7 cellular contexts compared by ENCODE assay signal in genomic region chr3:122754867-122755835, GRCh38. TPM values are rescaled to one million over a fixed set of nuclear protein-coding genes. Genes with fewer than 3 reads are reported as not detected.
A peak's percentile ranks its signal among the peaks of the same experiment; 100 is the strongest.
DNase-seq lines count a peak whose midpoint lies in the region; ATAC-seq, FAIRE-seq and TF ChIP-seq lines count a peak whose summit lies in the region.

No MANE protein-coding gene starts in this region.

- peak; percentile 54 for DNase-seq in GM13976 (ENCODE audit: low spot score)
- DNase-seq in adipocyte (ENCODE audit: low read depth), result peak; percentile 17
- DNase-seq in kidney, result no peak
- no peak for DNase-seq in NCI-H1694 (lab: John Stamatoyannopoulos, UW)
- no peak for DNase-seq in NCI-H2196 (lab: John Stamatoyannopoulos, UW; ENCODE audit: unreplicated experiment)

- intact Hi-C loops in kidney (cut with DNase I), result no loop called here

- ATAC-seq in HG03108 (IDR thresholded peaks at IDR 0.05; ENCODE audit: unreplicated experiment) (peak; percentile 63), GM18858 (IDR thresholded peaks at IDR 0.05; ENCODE audit: unreplicated experiment) (no peak)

- H3K9me3 ChIP-seq in adipocyte (ENCODE audit: control insufficient read depth, low read length), result no peaks in the 10 kb centered on the region
- H3K9me3 ChIP-seq in kidney (ENCODE audit: control insufficient read depth in 1 of 2, low read length in 2 of 2), result no peaks in the 10 kb centered on the region

- H3K4me3 ChIP-seq in adipocyte (ENCODE audit: low read length) (no peak overlapping the region), kidney (ENCODE audit: low read length in 2 of 2) (no peak overlapping the region)

- TF ChIP-seq CTCF in GM13976 (IDR thresholded peaks at IDR 0.05; ENCODE audit: borderline replicate concordance, control extremely low read depth, extremely low read depth, insufficient read depth, missing control alignments) (peak; percentile 59), kidney (IDR thresholded peaks at IDR 0.05; ENCODE audit: borderline replicate concordance, extremely low read depth, insufficient read depth) (peak; percentile 63)

- no peak overlapping the region for H3K27ac ChIP-seq in kidney (ENCODE audit: low read depth in 2 of 2, low read length in 2 of 2)

- H3K9ac ChIP-seq in adipocyte (ENCODE audit: low read length) (no peak overlapping the region), kidney (ENCODE audit: low read length in 2 of 2) (no peak overlapping the region)

- peaks cover 14% of the 10 kb centered on the region for H3K36me3 ChIP-seq in adipocyte (ENCODE audit: control insufficient read depth, insufficient read depth, low read length, severe bottlenecking)
- H3K36me3 ChIP-seq in kidney (ENCODE audit: control insufficient read depth in 1 of 2, insufficient read depth in 2 of 2, low read length in 2 of 2), result peaks cover 4 to 12% of the 10 kb centered on the region in 2 donors

- peak; percentile 8 for FAIRE-seq in kidney (lab: Jason Lieb, UNC)

- no peaks in the 10 kb centered on the region for H3K27me3 ChIP-seq in adipocyte (replicated peaks; ENCODE audit: control insufficient read depth, insufficient read depth, low read length)

- H3K4me1 ChIP-seq in adipocyte (ENCODE audit: control insufficient read depth, insufficient read depth, low read length) (peaks cover 3% of the 10 kb centered on the region), kidney (ENCODE audit: control insufficient read depth in 1 of 2, insufficient read depth in 1 of 2, low read depth in 1 of 2, low read length in 2 of 2) (no peaks in the 10 kb centered on the region)

- in situ Hi-C loops in GM13976 (cut with MboI; ENCODE audit: low sequenced_read_pairs, unreplicated experiment), result no loop called here

RNA-seq across cellular contexts. Expression of gene HSPBAP1, which starts 38.5 kb away (rescaled TPM):
- 12.5 TPM for total RNA-seq in kidney
- polyA plus RNA-seq in kidney (ENCODE audit: insufficient read depth, low read depth, low replicate concordance), result 8.3 TPM

RNA-seq across cellular contexts. Expression of gene SLC49A4, which starts 39.7 kb away (rescaled TPM):
- total RNA-seq in kidney, result 21.7 TPM
- 10.4 TPM for polyA plus RNA-seq in kidney (ENCODE audit: insufficient read depth, low read depth, low replicate concordance)

Comparison
In these comparisons a context has a peak if more than half of its experiments do, and no peak if none do; other contexts are left out.
1. DNase-seq: peak in GM13976 (single experiment) and adipocyte (single experiment); none in kidney (single experiment), NCI-H1694 (single experiment) and NCI-H2196 (single experiment).